1 cellular context compared by ENCODE assay signal in the genomic region with DNA sequence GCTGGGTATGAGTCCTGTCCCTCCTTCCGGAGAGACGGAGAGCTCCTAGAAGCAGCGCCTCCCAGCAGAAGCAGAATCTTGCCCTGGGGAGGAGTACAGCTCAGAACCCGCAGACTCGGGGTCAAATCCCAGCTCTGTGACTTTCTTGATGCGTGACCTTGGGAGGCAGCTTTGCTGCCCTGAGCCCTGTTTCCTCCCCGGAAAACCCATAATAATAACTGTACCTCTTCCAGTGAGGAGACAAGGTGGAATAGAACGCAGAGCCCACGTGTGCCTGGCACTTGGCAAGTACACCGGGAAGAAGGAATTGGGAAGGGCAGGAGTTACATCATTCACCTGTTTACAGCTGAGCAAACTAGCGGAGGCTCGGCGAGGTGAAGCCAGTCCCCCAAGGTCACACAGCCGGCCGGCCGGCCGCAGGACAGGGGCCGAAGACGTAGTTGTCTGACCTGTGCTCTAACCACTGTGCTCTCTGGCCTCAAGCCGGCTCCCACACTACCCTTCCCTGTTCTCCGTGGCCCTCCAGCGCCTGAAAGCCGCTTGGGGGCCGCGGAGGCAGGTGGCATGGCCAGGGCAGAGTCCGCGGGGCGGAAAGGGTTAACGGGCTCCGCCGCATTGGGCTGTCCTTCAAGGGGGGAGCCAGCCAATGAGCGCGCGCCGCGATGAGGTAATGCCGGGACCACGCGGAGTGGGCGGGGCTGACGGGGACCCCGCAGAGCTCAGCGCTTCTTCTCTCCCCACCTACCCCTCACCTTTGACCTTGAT.
TF ChIP-seq lines count a peak whose summit lies in the region.

No MANE protein-coding gene starts in this region.

TF ChIP-seq in HepG2, 621 proteins besides CTCF, POLR2A, EP300 and RAD21 (continued from another document and continues in another):
- TF ChIP-seq, protein P1, sequence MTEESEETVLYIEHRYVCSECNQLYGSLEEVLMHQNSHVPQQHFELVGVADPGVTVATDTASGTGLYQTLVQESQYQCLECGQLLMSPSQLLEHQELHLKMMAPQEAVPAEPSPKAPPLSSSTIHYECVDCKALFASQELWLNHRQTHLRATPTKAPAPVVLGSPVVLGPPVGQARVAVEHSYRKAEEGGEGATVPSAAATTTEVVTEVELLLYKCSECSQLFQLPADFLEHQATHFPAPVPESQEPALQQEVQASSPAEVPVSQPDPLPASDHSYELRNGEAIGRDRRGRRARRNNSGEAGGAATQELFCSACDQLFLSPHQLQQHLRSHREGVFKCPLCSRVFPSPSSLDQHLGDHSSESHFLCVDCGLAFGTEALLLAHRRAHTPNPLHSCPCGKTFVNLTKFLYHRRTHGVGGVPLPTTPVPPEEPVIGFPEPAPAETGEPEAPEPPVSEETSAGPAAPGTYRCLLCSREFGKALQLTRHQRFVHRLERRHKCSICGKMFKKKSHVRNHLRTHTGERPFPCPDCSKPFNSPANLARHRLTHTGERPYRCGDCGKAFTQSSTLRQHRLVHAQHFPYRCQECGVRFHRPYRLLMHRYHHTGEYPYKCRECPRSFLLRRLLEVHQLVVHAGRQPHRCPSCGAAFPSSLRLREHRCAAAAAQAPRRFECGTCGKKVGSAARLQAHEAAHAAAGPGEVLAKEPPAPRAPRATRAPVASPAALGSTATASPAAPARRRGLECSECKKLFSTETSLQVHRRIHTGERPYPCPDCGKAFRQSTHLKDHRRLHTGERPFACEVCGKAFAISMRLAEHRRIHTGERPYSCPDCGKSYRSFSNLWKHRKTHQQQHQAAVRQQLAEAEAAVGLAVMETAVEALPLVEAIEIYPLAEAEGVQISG (CRISPR knock-in tag; IDR thresholded peaks at IDR 0.05): no peak; the same call in 1 of the 2 replicates
- TF ChIP-seq NFE2L1 (CRISPR knock-in tag; IDR thresholded peaks at IDR 0.05; ENCODE audit: borderline replicate concordance) (no peak), ZNF570 (CRISPR knock-in tag; IDR thresholded peaks at IDR 0.05; ENCODE audit: borderline replicate concordance) (no peak), CREB1 (IDR thresholded peaks at IDR 0.05) (peak; percentile 31; the same call in 1 of the 2 replicates), CREB1 (CRISPR knock-in tag; IDR thresholded peaks at IDR 0.05) (no peak), ZNF83 (CRISPR knock-in tag; IDR thresholded peaks at IDR 0.05; ENCODE audit: borderline replicate concordance) (no peak), HOXA3 (CRISPR knock-in tag; IDR thresholded peaks at IDR 0.05) (no peak), ZNF143 (CRISPR knock-in tag; IDR thresholded peaks at IDR 0.05) (no peak; the same call in 1 of the 2 replicates), FOSL1 (CRISPR knock-in tag; IDR thresholded peaks at IDR 0.05; ENCODE audit: borderline replicate concordance) (no peak), HMGA1 (CRISPR knock-in tag; conservative IDR thresholded peaks at IDR 0.05) (no peak), ZNF17 (CRISPR knock-in tag; IDR thresholded peaks at IDR 0.05) (0 out of 2 replicates have a peak, but pooled peaks have one; percentile 32), SMYD3 (CRISPR knock-in tag; IDR thresholded peaks at IDR 0.05) (no peak), ZSCAN22 (CRISPR knock-in tag; IDR thresholded peaks at IDR 0.05) (no peak), SP140L (CRISPR knock-in tag; IDR thresholded peaks at IDR 0.05; ENCODE audit: borderline replicate concordance) (peak; percentile 12; the same call in 1 of the 2 replicates), ZNF10 (CRISPR knock-in tag; IDR thresholded peaks at IDR 0.05; ENCODE audit: borderline replicate concordance, low read depth) (no peak), ATF7 (IDR thresholded peaks at IDR 0.05) (peak; percentile 92), ATF7 (CRISPR knock-in tag; IDR thresholded peaks at IDR 0.05) (peak; percentile 99), KLF9 (CRISPR knock-in tag; IDR thresholded peaks at IDR 0.05; ENCODE audit: low read depth) (no peak), SOX13 (IDR thresholded peaks at IDR 0.05) (no peak), SOX13 (CRISPR knock-in tag; conservative IDR thresholded peaks at IDR 0.05 in 1 of 2, IDR thresholded peaks at IDR 0.05 in 1 of 2) (peak in 1 of 2 experiments; percentile 70; a peak in 2 of 4 replicates), ZNF30 (CRISPR knock-in tag; IDR thresholded peaks at IDR 0.05) (no peak)
- TF ChIP-seq, protein P2, sequence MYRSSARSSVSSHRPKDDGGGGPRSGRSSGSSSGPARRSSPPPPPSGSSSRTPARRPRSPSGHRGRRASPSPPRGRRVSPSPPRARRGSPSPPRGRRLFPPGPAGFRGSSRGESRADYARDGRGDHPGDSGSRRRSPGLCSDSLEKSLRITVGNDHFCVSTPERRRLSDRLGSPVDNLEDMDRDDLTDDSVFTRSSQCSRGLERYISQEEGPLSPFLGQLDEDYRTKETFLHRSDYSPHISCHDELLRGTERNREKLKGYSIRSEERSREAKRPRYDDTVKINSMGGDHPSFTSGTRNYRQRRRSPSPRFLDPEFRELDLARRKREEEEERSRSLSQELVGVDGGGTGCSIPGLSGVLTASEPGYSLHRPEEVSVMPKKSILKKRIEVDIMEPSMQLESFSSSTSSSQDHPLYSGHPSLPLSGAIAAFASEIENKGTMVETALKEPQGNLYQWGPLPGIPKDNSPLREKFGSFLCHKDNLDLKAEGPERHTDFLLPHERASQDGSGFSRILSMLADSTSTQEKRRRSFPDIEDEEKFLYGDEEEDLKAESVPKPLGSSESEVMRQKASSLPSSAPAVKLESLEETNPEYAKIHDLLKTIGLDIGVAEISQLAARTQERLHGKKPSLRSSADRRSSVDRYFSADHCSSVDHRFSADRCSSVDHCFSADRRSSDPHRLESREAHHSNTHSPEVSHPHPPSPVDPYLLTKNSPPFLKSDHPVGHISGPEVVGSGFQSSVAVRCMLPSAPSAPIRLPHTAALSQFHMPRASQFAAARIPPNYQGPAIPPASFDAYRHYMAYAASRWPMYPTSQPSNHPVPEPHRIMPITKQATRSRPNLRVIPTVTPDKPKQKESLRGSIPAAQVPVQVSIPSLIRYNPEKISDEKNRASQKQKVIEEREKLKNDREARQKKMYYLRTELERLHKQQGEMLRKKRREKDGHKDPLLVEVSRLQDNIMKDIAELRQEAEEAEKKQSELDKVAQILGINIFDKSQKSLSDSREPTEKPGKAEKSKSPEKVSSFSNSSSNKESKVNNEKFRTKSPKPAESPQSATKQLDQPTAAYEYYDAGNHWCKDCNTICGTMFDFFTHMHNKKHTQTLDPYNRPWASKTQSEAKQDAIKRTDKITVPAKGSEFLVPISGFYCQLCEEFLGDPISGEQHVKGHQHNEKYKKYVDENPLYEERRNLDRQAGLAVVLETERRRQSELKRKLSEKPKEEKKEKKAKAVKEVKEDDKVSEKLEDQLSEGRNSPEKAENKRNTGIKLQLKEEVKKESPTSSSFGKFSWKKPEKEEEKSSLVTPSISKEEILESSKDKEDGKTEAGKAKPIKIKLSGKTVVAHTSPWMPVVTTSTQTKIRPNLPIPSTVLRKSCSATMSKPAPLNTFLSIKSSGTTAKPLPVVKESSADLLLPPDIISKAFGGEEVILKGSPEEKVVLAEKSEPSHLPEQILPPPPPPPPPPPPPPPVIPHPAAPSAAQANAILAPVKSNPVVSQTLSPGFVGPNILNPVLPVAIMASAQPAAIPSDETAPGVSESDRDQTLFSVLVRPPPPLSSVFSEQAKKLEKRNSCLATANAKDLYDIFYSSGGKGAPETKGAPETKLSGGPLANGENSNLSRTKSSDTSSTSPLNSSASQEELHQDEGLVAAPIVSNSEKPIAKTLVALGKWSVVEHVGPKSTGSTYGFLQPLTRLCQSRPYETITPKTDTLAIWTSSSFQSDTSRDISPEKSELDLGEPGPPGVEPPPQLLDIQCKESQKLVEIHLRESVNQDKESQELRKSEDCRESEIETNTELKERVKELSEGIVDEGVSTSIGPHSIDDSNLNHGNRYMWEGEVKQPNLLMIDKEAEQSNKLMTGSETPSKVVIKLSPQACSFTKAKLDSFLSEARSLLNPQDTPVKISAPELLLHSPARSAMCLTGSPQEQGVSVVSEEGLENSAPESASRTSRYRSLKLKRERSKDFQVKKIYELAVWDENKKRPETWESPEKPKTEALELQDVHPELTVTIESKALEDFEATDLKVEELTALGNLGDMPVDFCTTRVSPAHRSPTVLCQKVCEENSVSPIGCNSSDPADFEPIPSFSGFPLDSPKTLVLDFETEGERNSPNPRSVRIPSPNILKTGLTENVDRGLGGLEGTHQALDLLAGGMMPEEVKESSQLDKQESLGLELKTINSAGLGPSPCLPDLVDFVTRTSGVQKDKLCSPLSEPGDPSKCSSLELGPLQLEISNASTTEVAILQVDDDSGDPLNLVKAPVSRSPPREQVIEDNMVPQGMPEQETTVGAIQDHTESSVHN (CRISPR knock-in tag; IDR thresholded peaks at IDR 0.05): no peak; the same call in 1 of the 2 replicates
- TF ChIP-seq, protein P3, sequence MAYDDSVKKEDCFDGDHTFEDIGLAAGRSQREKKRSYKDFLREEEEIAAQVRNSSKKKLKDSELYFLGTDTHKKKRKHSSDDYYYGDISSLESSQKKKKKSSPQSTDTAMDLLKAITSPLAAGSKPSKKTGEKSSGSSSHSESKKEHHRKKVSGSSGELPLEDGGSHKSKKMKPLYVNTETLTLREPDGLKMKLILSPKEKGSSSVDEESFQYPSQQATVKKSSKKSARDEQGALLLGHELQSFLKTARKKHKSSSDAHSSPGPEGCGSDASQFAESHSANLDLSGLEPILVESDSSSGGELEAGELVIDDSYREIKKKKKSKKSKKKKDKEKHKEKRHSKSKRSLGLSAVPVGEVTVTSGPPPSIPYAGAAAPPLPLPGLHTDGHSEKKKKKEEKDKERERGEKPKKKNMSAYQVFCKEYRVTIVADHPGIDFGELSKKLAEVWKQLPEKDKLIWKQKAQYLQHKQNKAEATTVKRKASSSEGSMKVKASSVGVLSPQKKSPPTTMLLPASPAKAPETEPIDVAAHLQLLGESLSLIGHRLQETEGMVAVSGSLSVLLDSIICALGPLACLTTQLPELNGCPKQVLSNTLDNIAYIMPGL (CRISPR knock-in tag; IDR thresholded peaks at IDR 0.05; ENCODE audit: borderline replicate concordance in 1 of 2, low read depth in 1 of 2): peak in 1 of 2 experiments; percentile 85; a peak in 2 of 4 replicates
- TF ChIP-seq, protein P4, sequence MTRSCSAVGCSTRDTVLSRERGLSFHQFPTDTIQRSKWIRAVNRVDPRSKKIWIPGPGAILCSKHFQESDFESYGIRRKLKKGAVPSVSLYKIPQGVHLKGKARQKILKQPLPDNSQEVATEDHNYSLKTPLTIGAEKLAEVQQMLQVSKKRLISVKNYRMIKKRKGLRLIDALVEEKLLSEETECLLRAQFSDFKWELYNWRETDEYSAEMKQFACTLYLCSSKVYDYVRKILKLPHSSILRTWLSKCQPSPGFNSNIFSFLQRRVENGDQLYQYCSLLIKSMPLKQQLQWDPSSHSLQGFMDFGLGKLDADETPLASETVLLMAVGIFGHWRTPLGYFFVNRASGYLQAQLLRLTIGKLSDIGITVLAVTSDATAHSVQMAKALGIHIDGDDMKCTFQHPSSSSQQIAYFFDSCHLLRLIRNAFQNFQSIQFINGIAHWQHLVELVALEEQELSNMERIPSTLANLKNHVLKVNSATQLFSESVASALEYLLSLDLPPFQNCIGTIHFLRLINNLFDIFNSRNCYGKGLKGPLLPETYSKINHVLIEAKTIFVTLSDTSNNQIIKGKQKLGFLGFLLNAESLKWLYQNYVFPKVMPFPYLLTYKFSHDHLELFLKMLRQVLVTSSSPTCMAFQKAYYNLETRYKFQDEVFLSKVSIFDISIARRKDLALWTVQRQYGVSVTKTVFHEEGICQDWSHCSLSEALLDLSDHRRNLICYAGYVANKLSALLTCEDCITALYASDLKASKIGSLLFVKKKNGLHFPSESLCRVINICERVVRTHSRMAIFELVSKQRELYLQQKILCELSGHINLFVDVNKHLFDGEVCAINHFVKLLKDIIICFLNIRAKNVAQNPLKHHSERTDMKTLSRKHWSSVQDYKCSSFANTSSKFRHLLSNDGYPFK (CRISPR knock-in tag; IDR thresholded peaks at IDR 0.05; ENCODE audit: borderline replicate concordance): no peak; the same call in 1 of the 2 replicates
- TF ChIP-seq, protein P5, sequence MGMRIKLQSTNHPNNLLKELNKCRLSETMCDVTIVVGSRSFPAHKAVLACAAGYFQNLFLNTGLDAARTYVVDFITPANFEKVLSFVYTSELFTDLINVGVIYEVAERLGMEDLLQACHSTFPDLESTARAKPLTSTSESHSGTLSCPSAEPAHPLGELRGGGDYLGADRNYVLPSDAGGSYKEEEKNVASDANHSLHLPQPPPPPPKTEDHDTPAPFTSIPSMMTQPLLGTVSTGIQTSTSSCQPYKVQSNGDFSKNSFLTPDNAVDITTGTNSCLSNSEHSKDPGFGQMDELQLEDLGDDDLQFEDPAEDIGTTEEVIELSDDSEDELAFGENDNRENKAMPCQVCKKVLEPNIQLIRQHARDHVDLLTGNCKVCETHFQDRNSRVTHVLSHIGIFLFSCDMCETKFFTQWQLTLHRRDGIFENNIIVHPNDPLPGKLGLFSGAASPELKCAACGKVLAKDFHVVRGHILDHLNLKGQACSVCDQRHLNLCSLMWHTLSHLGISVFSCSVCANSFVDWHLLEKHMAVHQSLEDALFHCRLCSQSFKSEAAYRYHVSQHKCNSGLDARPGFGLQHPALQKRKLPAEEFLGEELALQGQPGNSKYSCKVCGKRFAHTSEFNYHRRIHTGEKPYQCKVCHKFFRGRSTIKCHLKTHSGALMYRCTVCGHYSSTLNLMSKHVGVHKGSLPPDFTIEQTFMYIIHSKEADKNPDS (CRISPR knock-in tag; IDR thresholded peaks at IDR 0.05): 0 out of 2 replicates have a peak, but pooled peaks have one; percentile 4
- TF ChIP-seq, protein P6, sequence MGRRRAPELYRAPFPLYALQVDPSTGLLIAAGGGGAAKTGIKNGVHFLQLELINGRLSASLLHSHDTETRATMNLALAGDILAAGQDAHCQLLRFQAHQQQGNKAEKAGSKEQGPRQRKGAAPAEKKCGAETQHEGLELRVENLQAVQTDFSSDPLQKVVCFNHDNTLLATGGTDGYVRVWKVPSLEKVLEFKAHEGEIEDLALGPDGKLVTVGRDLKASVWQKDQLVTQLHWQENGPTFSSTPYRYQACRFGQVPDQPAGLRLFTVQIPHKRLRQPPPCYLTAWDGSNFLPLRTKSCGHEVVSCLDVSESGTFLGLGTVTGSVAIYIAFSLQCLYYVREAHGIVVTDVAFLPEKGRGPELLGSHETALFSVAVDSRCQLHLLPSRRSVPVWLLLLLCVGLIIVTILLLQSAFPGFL (CRISPR knock-in tag; IDR thresholded peaks at IDR 0.05): no peak
- TF ChIP-seq, protein P7, sequence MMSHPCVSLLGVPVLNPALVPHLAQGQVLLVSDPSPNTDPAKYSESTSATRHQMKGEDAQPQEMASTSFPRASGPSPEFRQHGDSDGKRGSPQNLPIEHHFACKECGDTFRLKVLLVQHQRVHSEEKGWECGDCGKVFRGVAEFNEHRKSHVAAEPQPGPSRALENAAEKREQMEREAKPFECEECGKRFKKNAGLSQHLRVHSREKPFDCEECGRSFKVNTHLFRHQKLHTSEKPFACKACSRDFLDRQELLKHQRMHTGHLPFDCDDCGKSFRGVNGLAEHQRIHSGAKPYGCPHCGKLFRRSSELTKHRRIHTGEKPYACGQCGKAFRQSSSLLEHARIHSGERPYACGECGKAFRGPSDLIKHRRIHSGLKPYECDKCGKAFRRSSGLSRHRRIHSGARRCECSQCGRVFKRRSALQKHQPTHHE (CRISPR knock-in tag; IDR thresholded peaks at IDR 0.05; ENCODE audit: borderline replicate concordance): no peak; the same call in 1 of the 2 replicates
- TF ChIP-seq, protein P8, sequence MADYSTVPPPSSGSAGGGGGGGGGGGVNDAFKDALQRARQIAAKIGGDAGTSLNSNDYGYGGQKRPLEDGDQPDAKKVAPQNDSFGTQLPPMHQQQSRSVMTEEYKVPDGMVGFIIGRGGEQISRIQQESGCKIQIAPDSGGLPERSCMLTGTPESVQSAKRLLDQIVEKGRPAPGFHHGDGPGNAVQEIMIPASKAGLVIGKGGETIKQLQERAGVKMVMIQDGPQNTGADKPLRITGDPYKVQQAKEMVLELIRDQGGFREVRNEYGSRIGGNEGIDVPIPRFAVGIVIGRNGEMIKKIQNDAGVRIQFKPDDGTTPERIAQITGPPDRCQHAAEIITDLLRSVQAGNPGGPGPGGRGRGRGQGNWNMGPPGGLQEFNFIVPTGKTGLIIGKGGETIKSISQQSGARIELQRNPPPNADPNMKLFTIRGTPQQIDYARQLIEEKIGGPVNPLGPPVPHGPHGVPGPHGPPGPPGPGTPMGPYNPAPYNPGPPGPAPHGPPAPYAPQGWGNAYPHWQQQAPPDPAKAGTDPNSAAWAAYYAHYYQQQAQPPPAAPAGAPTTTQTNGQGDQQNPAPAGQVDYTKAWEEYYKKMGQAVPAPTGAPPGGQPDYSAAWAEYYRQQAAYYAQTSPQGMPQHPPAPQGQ (CRISPR knock-in tag; IDR thresholded peaks at IDR 0.05; ENCODE audit: borderline replicate concordance): no peak
